Comparison of ENCODE assay signal across 23 cellular contexts in genomic region chr13:26568132-26568815, GRCh38. TPM values are rescaled to one million over a fixed set of nuclear protein-coding genes. Genes with fewer than 3 reads are reported as not detected.
"Had no signal": no experiment of that assay in that cellular context is flagged by ENCODE, and none has a peak within 500 bp of the region (broad histone marks: within the 10 kb centered on the region; RNA-seq: fewer than 3 reads in every experiment).

No MANE protein-coding gene starts in this region.

- H3K27me3 ChIP-seq: adrenal gland, Peyer's patch, SJCRH30 had no signal

- H3K36me3 ChIP-seq: adrenal gland, Peyer's patch, SJCRH30 had no signal

- DNase-seq: activated CD4-positive, alpha-beta memory T cell treated with anti-CD3 and anti-CD28 coated beads, Interleukin-2, amount 10 ng/mL, durations not matched to agents 7 days and 5 days; activated CD4-positive, alpha-beta T cell treated with anti-CD3 and anti-CD28 coated beads for 36 hours; activated CD4-positive, alpha-beta T cell treated with anti-CD3 and anti-CD28 coated beads, Interleukin-2, amount 50 U/mL, for 1 hour; activated naive CD4-positive, alpha-beta T cell treated with anti-CD3 and anti-CD28 coated beads, Interleukin-2, amount 50 U/mL, for 16 hours; activated naive CD8-positive, alpha-beta T cell treated with anti-CD3 and anti-CD28 coated beads, Interleukin-2, amount 10 ng/mL, durations not matched to agents 7 days and 5 days; activated T-cell treated with anti-CD3 and anti-CD28 coated beads for 4 hours; activated T-cell treated with anti-CD3 and anti-CD28 coated beads, Interleukin-2, amount 50 U/mL, for 72 hours; adrenal gland; anterior cingulate cortex; cerebellar nuclear complex; KG1; NCI-H1092; NCI-H1417; NCI-H1930; NCI-H446; NCI-H524; Peyer's patch; Right ventricle myocardium superior; SJCRH30; SK-N-SH; T-helper 1 cell had no signal

- H3K4me3 ChIP-seq: adrenal gland, Peyer's patch, SJCRH30 had no signal

- H3K9me3 ChIP-seq: adrenal gland, Peyer's patch, SK-N-SH had no signal

- H3K4me1 ChIP-seq: adrenal gland, Peyer's patch had no signal

- H3K27ac ChIP-seq: adrenal gland, Peyer's patch, RWPE1, SJCRH30, VCaP had no signal

- ATAC-seq: activated CD4-positive, alpha-beta T cell treated with anti-CD3 and anti-CD28 coated beads for 36 hours; activated T-cell treated with anti-CD3 and anti-CD28 coated beads, Interleukin-2, amount 50 U/mL, for 72 hours had no signal

RNA-seq across cellular contexts. Expression of gene WASF3, which starts 10.8 kb away (rescaled TPM):
- total RNA-seq: activated CD4-positive, alpha-beta memory T cell treated with anti-CD3 and anti-CD28 coated beads, Interleukin-2, amount 10 ng/mL, durations not matched to agents 7 days and 5 days; activated naive CD8-positive, alpha-beta T cell treated with anti-CD3 and anti-CD28 coated beads, Interleukin-2, amount 10 ng/mL, durations not matched to agents 7 days and 5 days had no signal
